ENCODE assay signal across 25 cellular contexts in genomic region chr1:38084700-38085099, GRCh38. TPM values are rescaled to one million over a fixed set of nuclear protein-coding genes. Genes with fewer than 3 reads are reported as not detected.
DNase-seq lines count a peak whose midpoint lies in the region; ATAC-seq and TF ChIP-seq lines count a peak whose summit lies in the region.
"Had no signal": no experiment of that assay in that cellular context is flagged by ENCODE, and none has a peak within 500 bp of the region (broad histone marks: within the 10 kb centered on the region; RNA-seq: fewer than 3 reads in every experiment).

No MANE protein-coding gene starts in this region.

- intact Hi-C loops in heart left ventricle (cut with DNase I) = no loop called here

- ATAC-seq in heart left ventricle (peak; percentile 94 to 97 (median 94)), HG03520 (IDR thresholded peaks at IDR 0.05; ENCODE audit: unreplicated experiment) (no peak), GM21717 (IDR thresholded peaks at IDR 0.05; ENCODE audit: unreplicated experiment) (no peak), HG03175 (IDR thresholded peaks at IDR 0.05; ENCODE audit: unreplicated experiment) (no peak)
- ATAC-seq: activated T-helper 17 cell treated with anti-CD3 and anti-CD28 coated beads, Interleukin-2, amount 50 U/mL, for 72 hours; naive thymus-derived CD4-positive, alpha-beta T cell had no signal

- TF ChIP-seq CTCF in heart left ventricle (IDR thresholded peaks at IDR 0.05) = no peak

- H3K9me3 ChIP-seq in heart left ventricle = no peaks in the 10 kb centered on the region
- H3K9me3 ChIP-seq: BE2C, HAP-1, SJCRH30, transverse colon had no signal

- DNase-seq in COR-L47 (lab: John Stamatoyannopoulos, UW) = peak; percentile 33
- peak; percentile 32 for DNase-seq in NCI-H446 treated with DMSO at 0.1 percent for 48 hours (lab: John Stamatoyannopoulos, UW)
- peak in 4 of 5 donors; percentile 19 to 78 (median 52) for DNase-seq in heart left ventricle
- peak; percentile 68 for DNase-seq in myocyte (ENCODE audit: low read depth)
- DNase-seq in 8988T = no peak
- DNase-seq: activated CD4-positive, alpha-beta memory T cell treated with anti-CD3 and anti-CD28 coated beads, Interleukin-2, amount 10 ng/mL, durations not matched to agents 7 days and 5 days; activated CD4-positive, CD25-positive, alpha-beta regulatory T cell treated with anti-CD3 and anti-CD28 coated beads, Interleukin-2, amount 50 U/mL, for 72 hours; activated naive CD4-positive, alpha-beta T cell treated with anti-CD3 and anti-CD28 coated beads, Interleukin-2, amount 50 U/mL, for 16 hours; BE2C; effector memory CD4-positive, alpha-beta T cell; erythroblast; naive thymus-derived CD4-positive, alpha-beta T cell; NCI-H1436; NCI-H526; occipital lobe; stimulated activated CD4-positive, alpha-beta T cell treated with anti-CD3 and anti-CD28 coated beads, Interleukin-2, amount 100 ng/mL, for 48 hours; transverse colon had no signal

- 25 to 39% (median 36%) methylated on average over 1 of the region's 1 CpG; no CpG with 5 or more reads in 1 of the 4 donors for WGBS in heart left ventricle, 4 donors

- H3K36me3 ChIP-seq in heart left ventricle = no peaks in the 10 kb centered on the region
- H3K36me3 ChIP-seq: BE2C, HAP-1, SJCRH30, transverse colon had no signal

- peaks cover 0 to 20% (median 0%) of the 10 kb centered on the region in 12 donors for H3K4me1 ChIP-seq in heart left ventricle
- H3K4me1 ChIP-seq: BE2C, HAP-1, transverse colon had no signal

- no peak overlapping the region for H3K4me3 ChIP-seq in heart left ventricle
- H3K4me3 ChIP-seq: coronary artery, HAP-1, SJCRH30, transverse colon had no signal

- no peak for TF ChIP-seq POLR2A in heart left ventricle (IDR thresholded peaks at IDR 0.05)

- H3K27me3 ChIP-seq in heart left ventricle = peaks cover 0 to 18% (median 0%) of the 10 kb centered on the region in 9 donors
- H3K27me3 ChIP-seq: BE2C, SJCRH30, transverse colon had no signal

- peak overlapping the region in 3 of 12 donors; percentile 29 to 64 (median 41) for H3K27ac ChIP-seq in heart left ventricle
- H3K27ac ChIP-seq: coronary artery, KMS-11, SJCRH30, transverse colon had no signal

RNA-seq across cellular contexts. Expression of gene POU3F1, which starts 38.1 kb away (rescaled TPM):
- under 1 TPM in 2 of 9 donors, not detected in 7; 0.17 to 0.18 TPM for total RNA-seq in heart left ventricle
- polyA plus RNA-seq in heart left ventricle = not detected
- total RNA-seq in myocyte = 0.21 and 0.52 TPM in 2 replicates
- polyA plus RNA-seq in myocyte (2012) = 0.35 TPM
- total RNA-seq: activated CD4-positive, alpha-beta memory T cell treated with anti-CD3 and anti-CD28 coated beads, Interleukin-2, amount 10 ng/mL, durations not matched to agents 7 days and 5 days; transverse colon had no signal
- polyA plus RNA-seq: naive thymus-derived CD4-positive, alpha-beta T cell had no signal

Comparison
In these comparisons a context has a peak if more than half of its experiments do, and no peak if none do; other contexts are left out.
1. ATAC-seq: peak in heart left ventricle (4 of 4); none in HG03520 (single experiment), GM21717 (single experiment) and HG03175 (single experiment).